Comparison of ENCODE assay signal across 11 cellular contexts in the genomic region with DNA sequence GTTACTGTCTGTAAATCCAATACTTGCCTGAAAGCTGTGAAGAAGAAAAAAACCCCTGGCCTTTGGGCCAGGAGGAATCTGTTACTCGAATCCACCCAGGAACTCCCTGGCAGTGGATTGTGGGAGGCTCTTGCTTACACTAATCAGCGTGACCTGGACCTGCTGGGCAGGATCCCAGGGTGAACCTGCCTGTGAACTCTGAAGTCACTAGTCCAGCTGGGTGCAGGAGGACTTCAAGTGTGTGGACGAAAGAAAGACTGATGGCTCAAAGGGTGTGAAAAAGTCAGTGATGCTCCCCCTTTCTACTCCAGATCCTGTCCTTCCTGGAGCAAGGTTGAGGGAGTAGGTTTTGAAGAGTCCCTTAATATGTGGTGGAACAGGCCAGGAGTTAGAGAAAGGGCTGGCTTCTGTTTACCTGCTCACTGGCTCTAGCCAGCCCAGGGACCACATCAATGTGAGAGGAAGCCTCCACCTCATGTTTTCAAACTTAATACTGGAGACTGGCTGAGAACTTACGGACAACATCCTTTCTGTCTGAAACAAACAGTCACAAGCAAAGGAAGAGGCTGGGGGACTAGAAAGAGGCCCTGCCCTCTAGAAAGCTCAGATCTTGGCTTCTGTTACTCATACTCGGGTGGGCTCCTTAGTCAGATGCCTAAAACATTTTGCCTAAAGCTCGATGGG. TPM values are rescaled to one million over a fixed set of nuclear protein-coding genes. Genes with fewer than 3 reads are reported as not detected.
DNase-seq lines count a peak whose midpoint lies in the region; ATAC-seq, FAIRE-seq and TF ChIP-seq lines count a peak whose summit lies in the region.
"Had no signal": no experiment of that assay in that cellular context is flagged by ENCODE, and none has a peak within 500 bp of the region (broad histone marks: within the 10 kb centered on the region; RNA-seq: fewer than 3 reads in every experiment).

No MANE protein-coding gene starts in this region.

- WGBS in small intestine, 3 donors, result 54 to 68% (median 65%) methylated on average over 6 of the region's 6 CpGs

- POLR2A ChIA-PET in activated CD8-positive, alpha-beta T cell treated with anti-CD3 and anti-CD28 coated beads for 36 hours (lab: Charles Lee), result interaction anchor here (1.5 to 7.3 kb wide), 4 partner anchors 8 to 66 kb away, joined by 5 to 61 read pairs (median 8); partner anchors contain the start of genes LIMK2 and PIK3IP1

- no peaks in the 10 kb centered on the region for H3K4me1 ChIP-seq in small intestine (ENCODE audit: control insufficient read depth in 2 of 2, insufficient read depth in 1 of 2, low read depth in 1 of 2, low read length in 1 of 2)

- H3K36me3 ChIP-seq in small intestine (ENCODE audit: control insufficient read depth in 2 of 2, insufficient read depth in 2 of 2, low read length in 2 of 2), result peaks cover 8 to 13% of the 10 kb centered on the region in 2 donors

- no peak for TF ChIP-seq CTCF in activated CD8-positive, alpha-beta T cell treated with anti-CD3 and anti-CD28 coated beads for 36 hours (IDR thresholded peaks at IDR 0.05)
- no peak for TF ChIP-seq CTCF in omental fat pad (IDR thresholded peaks at IDR 0.05)

- H3K4me3 Mint-ChIP-seq in activated CD8-positive, alpha-beta T cell treated with anti-CD3 and anti-CD28 coated beads for 36 hours, result no peak overlapping the region

- H3K36me3 Mint-ChIP-seq in activated CD8-positive, alpha-beta T cell treated with anti-CD3 and anti-CD28 coated beads for 36 hours (ENCODE audit: low read depth), result peaks cover 67% of the 10 kb centered on the region

- CTCF ChIA-PET in activated CD8-positive, alpha-beta T cell treated with anti-CD3 and anti-CD28 coated beads for 36 hours (lab: Charles Lee), result interaction anchor here (1.6 to 2.1 kb wide), 3 partner anchors 35 to 68 kb away, joined by 7 to 9 read pairs (median 8); partner anchors contain the start of gene LIMK2

- H3K27ac Mint-ChIP-seq in activated CD8-positive, alpha-beta T cell treated with anti-CD3 and anti-CD28 coated beads for 36 hours, result peak overlapping the region; percentile 90

- intact Hi-C loops in activated CD8-positive, alpha-beta T cell treated with anti-CD3 and anti-CD28 coated beads for 36 hours (cut with micrococcal nuclease), result no loop called here

- ATAC-seq in activated CD8-positive, alpha-beta T cell treated with anti-CD3 and anti-CD28 coated beads for 36 hours, result peak; percentile 78
- ATAC-seq in GM18502 (IDR thresholded peaks at IDR 0.05; ENCODE audit: poor library complexity, unreplicated experiment) (no peak), omental fat pad (ENCODE audit: low FRiP score) (no peak)
- ATAC-seq: K562 had no signal

- H3K27ac ChIP-seq in epithelial cell of prostate (peak overlapping the region; percentile 47), small intestine (ENCODE audit: low read depth in 1 of 2, low read length in 1 of 2) (peak overlapping the region; percentile 12 to 79)

- no peaks in the 10 kb centered on the region for H3K9me3 ChIP-seq in small intestine (ENCODE audit: control insufficient read depth, low read depth)

- H3K27me3 ChIP-seq in small intestine (ENCODE audit: control insufficient read depth in 2 of 2, insufficient read depth in 2 of 2, low read length in 2 of 2), result no peaks in the 10 kb centered on the region

- DNase-seq in Jurkat, Clone E6-1 (ENCODE audit: low read depth, low spot score), result peak; percentile 41
- peak; percentile 17 for DNase-seq in activated CD8-positive, alpha-beta T cell treated with anti-CD3 and anti-CD28 coated beads for 36 hours
- no peak for DNase-seq in epithelial cell of prostate (ENCODE audit: low read depth, low spot score)
- DNase-seq in small intestine, result no peak
- no peak for DNase-seq in hepatic stellate cell (ENCODE audit: low spot score)
- no peak for DNase-seq in KG1 (lab: John Stamatoyannopoulos, UW)
- no peak for DNase-seq in omental fat pad (ENCODE audit: low spot score)
- DNase-seq: islet precursor cell had no signal

- H3K9me3 Mint-ChIP-seq in activated CD8-positive, alpha-beta T cell treated with anti-CD3 and anti-CD28 coated beads for 36 hours, result no peaks in the 10 kb centered on the region

- FAIRE-seq in small intestine (lab: Jason Lieb, UNC), result no peak
- FAIRE-seq: D721Med, K562 had no signal

- no peaks in the 10 kb centered on the region for H3K27me3 Mint-ChIP-seq in activated CD8-positive, alpha-beta T cell treated with anti-CD3 and anti-CD28 coated beads for 36 hours

- peaks cover 85% of the 10 kb centered on the region for H3K4me1 Mint-ChIP-seq in activated CD8-positive, alpha-beta T cell treated with anti-CD3 and anti-CD28 coated beads for 36 hours (ENCODE audit: low read depth)

- H3K4me3 ChIP-seq in Jurkat, Clone E6-1 (ENCODE audit: low read length), result no peak overlapping the region
- no peak overlapping the region for H3K4me3 ChIP-seq in small intestine (ENCODE audit: low read depth in 1 of 2, low read length in 2 of 2)
- H3K4me3 ChIP-seq: K562 had no signal

RNA-seq across cellular contexts. Expression of gene PIK3IP1, which starts 13.5 kb away (rescaled TPM):
- 2.4 TPM for polyA plus RNA-seq in Jurkat, Clone E6-1 (2012; ENCODE audit: insufficient read depth, insufficient read length)
- total RNA-seq in activated CD8-positive, alpha-beta T cell treated with anti-CD3 and anti-CD28 coated beads for 36 hours, result 10 to 100 TPM; 18.2 to 19.6 TPM
- polyA plus RNA-seq in small intestine, result 10 to 100 TPM in 1 of 3 donors, 1 to 10 TPM in 2; 3.1 to 16.4 (median 5.7) TPM
- 10 to 100 TPM; 32.8 to 61.2 (median 47.1) TPM for total RNA-seq in omental fat pad

Comparison
In these comparisons a context has a peak if more than half of its experiments do, and no peak if none do; other contexts are left out.
1. DNase-seq: peak in Jurkat, Clone E6-1 (single experiment) and activated CD8-positive, alpha-beta T cell treated with anti-CD3 and anti-CD28 coated beads for 36 hours (single experiment); none in epithelial cell of prostate (single experiment), small intestine (single experiment), hepatic stellate cell (single experiment), KG1 (single experiment) and omental fat pad (single experiment).